Comparison of ENCODE assay signal across 7 cellular contexts in the genomic region with DNA sequence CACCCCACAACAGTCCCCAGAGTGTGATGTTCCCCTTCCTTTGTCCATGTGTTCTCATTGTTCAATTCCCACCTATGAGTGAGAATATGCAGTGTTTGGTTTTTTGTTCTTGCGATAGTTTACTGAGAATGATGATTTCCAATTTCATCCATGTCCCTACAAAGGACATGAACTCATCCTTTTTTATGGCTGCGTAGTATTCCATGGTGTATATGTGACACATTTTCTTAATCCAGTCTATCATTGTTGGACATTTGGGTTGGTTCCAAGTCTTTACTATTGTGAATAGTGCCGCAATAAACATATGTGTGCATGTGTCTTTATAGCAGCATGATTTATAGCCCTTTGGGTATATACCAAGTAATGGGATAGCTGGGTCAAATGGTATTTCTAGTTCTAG. TPM values are rescaled to one million over a fixed set of nuclear protein-coding genes. Genes with fewer than 3 reads are reported as not detected.
"Had no signal": no experiment of that assay in that cellular context is flagged by ENCODE, and none has a peak within 500 bp of the region (broad histone marks: within the 10 kb centered on the region; RNA-seq: fewer than 3 reads in every experiment).

No MANE protein-coding gene starts in this region.

RNA-seq across cellular contexts. Expression of gene MASP2, which starts 36.7 kb away (rescaled TPM):
- total RNA-seq: activated B cell treated with CpG ODN at 0.5 μM for 24 hours; activated CD4-positive, alpha-beta memory T cell treated with anti-CD3 and anti-CD28 coated beads for 36 hours; activated CD4-positive, alpha-beta memory T cell treated with anti-CD3 and anti-CD28 coated beads, Interleukin-2, amount 10 ng/mL, durations not matched to agents 7 days and 5 days; activated CD4-positive, alpha-beta T cell treated with anti-CD3 and anti-CD28 coated beads for 36 hours; activated CD4-positive, alpha-beta T cell treated with anti-CD3 and anti-CD28 coated beads, Interleukin-2, amount 10 ng/mL, durations not matched to agents 7 days and 5 days; activated CD8-positive, alpha-beta memory T cell treated with anti-CD3 and anti-CD28 coated beads, Interleukin-2, amount 10 ng/mL, durations not matched to agents 7 days and 5 days; activated CD8-positive, alpha-beta T cell treated with anti-CD3 and anti-CD28 coated beads for 36 hours had no signal
